In genomic region chr14:24156840-24157239, GRCh38 we compare ENCODE assay signal across 31 cellular contexts. TPM values are rescaled to one million over a fixed set of nuclear protein-coding genes. Genes with fewer than 3 reads are reported as not detected.
DNase-seq lines count a peak whose midpoint lies in the region; ATAC-seq and TF ChIP-seq lines count a peak whose summit lies in the region.
"Had no signal": no experiment of that assay in that cellular context is flagged by ENCODE, and none has a peak within 500 bp of the region (broad histone marks: within the 10 kb centered on the region; RNA-seq: fewer than 3 reads in every experiment).

No MANE protein-coding gene starts in this region.

- peaks cover 15% of the 10 kb centered on the region for H3K4me1 Mint-ChIP-seq in T-helper 2 cell treated with Interferon-gamma antibody and Interleukin-4, amounts not matched to agents 5 μg/mL and 100 μg/mL, for 36 hours (ENCODE audit: low read depth)
- H3K4me1 Mint-ChIP-seq in CD4-positive, CD25-positive, alpha-beta regulatory T cell: peaks cover 4 to 38% (median 12%) of the 10 kb centered on the region in 4 donors
- peaks cover 21% of the 10 kb centered on the region for H3K4me1 Mint-ChIP-seq in activated T-helper 1 cell treated with anti-CD3 and anti-CD28 coated beads, Interleukin-12 subunit alpha, Interleukin-12 subunit beta, Interleukin-2, Interleukin-4 antibody, amounts not matched to agents 30 ng/mL and 10 ng/mL and 1 ng/mL, durations not matched to agents 14 hours and 24 hours and 36 hours (ENCODE audit: low read depth)
- peaks cover 4% of the 10 kb centered on the region for H3K4me1 Mint-ChIP-seq in memory B cell
- peaks cover 11% of the 10 kb centered on the region for H3K4me1 Mint-ChIP-seq in osteocyte (ENCODE audit: unreplicated experiment)

- H3K4me1 ChIP-seq in CD4-positive, CD25-positive, alpha-beta regulatory T cell (ENCODE audit: control insufficient read depth, insufficient read depth, low read length, poor library complexity, severe bottlenecking): peaks cover 16% of the 10 kb centered on the region

- H3K36me3 Mint-ChIP-seq in T-helper 2 cell treated with Interferon-gamma antibody and Interleukin-4, amounts not matched to agents 5 μg/mL and 100 μg/mL, for 36 hours (ENCODE audit: low read depth): peaks cover 70% of the 10 kb centered on the region
- peaks cover 31% of the 10 kb centered on the region for H3K36me3 Mint-ChIP-seq in CD4-positive, CD25-positive, alpha-beta regulatory T cell
- H3K36me3 Mint-ChIP-seq in activated T-helper 1 cell treated with anti-CD3 and anti-CD28 coated beads, Interleukin-12 subunit alpha, Interleukin-12 subunit beta, Interleukin-2, Interleukin-4 antibody, amounts not matched to agents 30 ng/mL and 10 ng/mL and 1 ng/mL, durations not matched to agents 14 hours and 24 hours and 36 hours (ENCODE audit: low read depth): peaks cover 48% of the 10 kb centered on the region
- H3K36me3 Mint-ChIP-seq in memory B cell (peaks cover 22% of the 10 kb centered on the region), osteocyte (ENCODE audit: unreplicated experiment) (peaks cover 25% of the 10 kb centered on the region)

- no peak for TF ChIP-seq CTCF in osteocyte (IDR thresholded peaks at IDR 0.05)

- ATAC-seq in CD4-positive, CD25-positive, alpha-beta regulatory T cell (ENCODE audit: low read depth in 2 of 2): no peak
- ATAC-seq in memory B cell (ENCODE audit: low read depth) (no peak), GM21576 (IDR thresholded peaks at IDR 0.05; ENCODE audit: unreplicated experiment) (no peak)
- ATAC-seq: gastrocnemius medialis; left colon; sciatic nerve; stimulated activated memory B cell treated with anti-CD40 and anti-IgM and Interleukin-4, amounts not matched to agents 10 μg/mL and 1 μg/mL and 100 μg/mL, for 72 hours had no signal

- no peaks in the 10 kb centered on the region for H3K27me3 ChIP-seq in CD4-positive, CD25-positive, alpha-beta regulatory T cell (ENCODE audit: control insufficient read depth, insufficient read depth, low read length)
- no peaks in the 10 kb centered on the region for H3K27me3 ChIP-seq in MG63
- H3K27me3 ChIP-seq: gastrocnemius medialis, hepatocyte, testis had no signal

- peak overlapping the region; percentile 47 for H3K27ac Mint-ChIP-seq in T-helper 2 cell treated with Interferon-gamma antibody and Interleukin-4, amounts not matched to agents 5 μg/mL and 100 μg/mL, for 36 hours
- H3K27ac Mint-ChIP-seq in CD4-positive, CD25-positive, alpha-beta regulatory T cell: peak overlapping the region in 2 of 3 donors; percentile 45 to 51
- peak overlapping the region; percentile 59 for H3K27ac Mint-ChIP-seq in activated T-helper 1 cell treated with anti-CD3 and anti-CD28 coated beads, Interleukin-12 subunit alpha, Interleukin-12 subunit beta, Interleukin-2, Interleukin-4 antibody, amounts not matched to agents 30 ng/mL and 10 ng/mL and 1 ng/mL, durations not matched to agents 14 hours and 24 hours and 36 hours
- H3K27ac Mint-ChIP-seq in memory B cell: peak overlapping the region; percentile 9
- no peak overlapping the region for H3K27ac Mint-ChIP-seq in osteocyte (ENCODE audit: unreplicated experiment)
- H3K27ac Mint-ChIP-seq: HFFc6, progenitor cell of endocrine pancreas had no signal

- H3K9me3 Mint-ChIP-seq in T-helper 2 cell treated with Interferon-gamma antibody and Interleukin-4, amounts not matched to agents 5 μg/mL and 100 μg/mL, for 36 hours: no peaks in the 10 kb centered on the region
- H3K9me3 Mint-ChIP-seq in CD4-positive, CD25-positive, alpha-beta regulatory T cell: no peaks in the 10 kb centered on the region
- H3K9me3 Mint-ChIP-seq in activated T-helper 1 cell treated with anti-CD3 and anti-CD28 coated beads, Interleukin-12 subunit alpha, Interleukin-12 subunit beta, Interleukin-2, Interleukin-4 antibody, amounts not matched to agents 30 ng/mL and 10 ng/mL and 1 ng/mL, durations not matched to agents 14 hours and 24 hours and 36 hours: no peaks in the 10 kb centered on the region
- H3K9me3 Mint-ChIP-seq in memory B cell (no peaks in the 10 kb centered on the region), osteocyte (ENCODE audit: unreplicated experiment) (no peaks in the 10 kb centered on the region)
- H3K9me3 Mint-ChIP-seq: CD8-positive, alpha-beta memory T cell; central memory CD8-positive, alpha-beta T cell; HFFc6; stimulated activated memory B cell treated with anti-CD40 and anti-IgM and Interleukin-4, amounts not matched to agents 10 μg/mL and 1 μg/mL and 100 μg/mL, for 72 hours had no signal

- no peak for DNase-seq in T-helper 2 cell treated with Interferon-gamma antibody and Interleukin-4, amounts not matched to agents 5 μg/mL and 100 μg/mL, for 36 hours (ENCODE audit: low spot score)
- DNase-seq in T-helper 2 cell (no peak), memory B cell (ENCODE audit: low spot score in 2 of 2) (no peak), MG63 (no peak), osteocyte (ENCODE audit: extremely low spot score, unreplicated experiment) (no peak)
- no peak for DNase-seq in CD4-positive, CD25-positive, alpha-beta regulatory T cell
- DNase-seq in activated T-helper 1 cell treated with anti-CD3 and anti-CD28 coated beads, Interleukin-12 subunit alpha, Interleukin-12 subunit beta, Interleukin-2, Interleukin-4 antibody, amounts not matched to agents 30 ng/mL and 10 ng/mL and 1 ng/mL, durations not matched to agents 14 hours and 24 hours and 36 hours (ENCODE audit: low spot score): no peak
- DNase-seq: 8988T; activated T-cell treated with anti-CD3 and anti-CD28 coated beads for 4 hours; CD8-positive, alpha-beta memory T cell; DMS 273 treated with DMSO at 0.1 percent for 48 hours; gastrocnemius medialis; GM23248; HFFc6; Karpas-422; left colon; mammary epithelial cell; NCI-H1436 treated with DMSO at 0.1 percent for 48 hours; NCI-H446 treated with DMSO at 0.1 percent for 48 hours; stimulated activated CD4-positive, alpha-beta T cell treated with anti-CD3 and anti-CD28 coated beads, Interleukin-4, amount 100 ng/mL, for 24 hours; T-helper 9 cell; testis had no signal

- no peak overlapping the region for H3K4me3 Mint-ChIP-seq in T-helper 2 cell treated with Interferon-gamma antibody and Interleukin-4, amounts not matched to agents 5 μg/mL and 100 μg/mL, for 36 hours
- H3K4me3 Mint-ChIP-seq in CD4-positive, CD25-positive, alpha-beta regulatory T cell: peak overlapping the region in 1 of 4 donors; percentile 50
- no peak overlapping the region for H3K4me3 Mint-ChIP-seq in activated T-helper 1 cell treated with anti-CD3 and anti-CD28 coated beads, Interleukin-12 subunit alpha, Interleukin-12 subunit beta, Interleukin-2, Interleukin-4 antibody, amounts not matched to agents 30 ng/mL and 10 ng/mL and 1 ng/mL, durations not matched to agents 14 hours and 24 hours and 36 hours
- no peak overlapping the region for H3K4me3 Mint-ChIP-seq in memory B cell
- H3K4me3 Mint-ChIP-seq in osteocyte (ENCODE audit: unreplicated experiment): no peak overlapping the region
- H3K4me3 Mint-ChIP-seq: central memory CD8-positive, alpha-beta T cell; HFFc6; stimulated activated memory B cell treated with anti-CD40 and anti-IgM and Interleukin-4, amounts not matched to agents 10 μg/mL and 1 μg/mL and 100 μg/mL, for 72 hours had no signal

- intact Hi-C loops in activated T-helper 1 cell treated with anti-CD3 and anti-CD28 coated beads, Interleukin-12 subunit alpha, Interleukin-12 subunit beta, Interleukin-2, Interleukin-4 antibody, amounts not matched to agents 30 ng/mL and 10 ng/mL and 1 ng/mL, durations not matched to agents 14 hours and 24 hours and 36 hours (cut with micrococcal nuclease): no loop called here

- H3K27me3 Mint-ChIP-seq in T-helper 2 cell treated with Interferon-gamma antibody and Interleukin-4, amounts not matched to agents 5 μg/mL and 100 μg/mL, for 36 hours (ENCODE audit: low read depth): peaks cover 2% of the 10 kb centered on the region
- H3K27me3 Mint-ChIP-seq in CD4-positive, CD25-positive, alpha-beta regulatory T cell: no peaks in the 10 kb centered on the region
- H3K27me3 Mint-ChIP-seq in activated T-helper 1 cell treated with anti-CD3 and anti-CD28 coated beads, Interleukin-12 subunit alpha, Interleukin-12 subunit beta, Interleukin-2, Interleukin-4 antibody, amounts not matched to agents 30 ng/mL and 10 ng/mL and 1 ng/mL, durations not matched to agents 14 hours and 24 hours and 36 hours (ENCODE audit: insufficient read depth): peaks cover 4% of the 10 kb centered on the region
- H3K27me3 Mint-ChIP-seq in memory B cell: no peaks in the 10 kb centered on the region
- no peaks in the 10 kb centered on the region for H3K27me3 Mint-ChIP-seq in osteocyte (ENCODE audit: unreplicated experiment)
- H3K27me3 Mint-ChIP-seq: central memory CD8-positive, alpha-beta T cell; progenitor cell of endocrine pancreas; stimulated activated memory B cell treated with anti-CD40 and anti-IgM and Interleukin-4, amounts not matched to agents 10 μg/mL and 1 μg/mL and 100 μg/mL, for 72 hours had no signal

- H3K4me3 ChIP-seq in CD4-positive, CD25-positive, alpha-beta regulatory T cell (ENCODE audit: low read depth, low read length): no peak overlapping the region
- H3K4me3 ChIP-seq in MG63: no peak overlapping the region
- H3K4me3 ChIP-seq: gastrocnemius medialis, GM23248, hepatocyte, SK-N-MC, testis had no signal

- H3K27ac ChIP-seq in CD4-positive, CD25-positive, alpha-beta regulatory T cell (ENCODE audit: insufficient read depth, low read length, poor library complexity, severe bottlenecking): no peak overlapping the region
- H3K27ac ChIP-seq: GM23248, hepatocyte, HL-60, SK-N-MC, testis, VCaP had no signal

- H3K9me3 ChIP-seq in CD4-positive, CD25-positive, alpha-beta regulatory T cell (ENCODE audit: control insufficient read depth in 2 of 2, low read length in 2 of 2): no peaks in the 10 kb centered on the region
- H3K9me3 ChIP-seq in MG63: no peaks in the 10 kb centered on the region
- H3K9me3 ChIP-seq: gastrocnemius medialis, testis had no signal

- peaks cover 52% of the 10 kb centered on the region for H3K36me3 ChIP-seq in CD4-positive, CD25-positive, alpha-beta regulatory T cell (ENCODE audit: control insufficient read depth, insufficient read depth, low read length)
- H3K36me3 ChIP-seq in MG63: peaks cover 23% of the 10 kb centered on the region

RNA-seq across cellular contexts. Expression of gene IRF9, which starts 4.2 kb away (rescaled TPM):
- 369 TPM for total RNA-seq in CD4-positive, CD25-positive, alpha-beta regulatory T cell
- 100 to 1,000 TPM; 105 to 157 (median 119) TPM for polyA plus RNA-seq in CD4-positive, CD25-positive, alpha-beta regulatory T cell
- total RNA-seq in activated T-helper 1 cell treated with anti-CD3 and anti-CD28 coated beads, Interleukin-12 subunit alpha, Interleukin-12 subunit beta, Interleukin-2, Interleukin-4 antibody, amounts not matched to agents 30 ng/mL and 10 ng/mL and 1 ng/mL, durations not matched to agents 14 hours and 24 hours and 36 hours: 130 and 152 TPM in 2 replicates
- total RNA-seq in MG63 (2014; rRNA removed; shearing (Covaris generic); ENCODE audit: low replicate concordance): 15.8 and 26.4 TPM in 2 replicates
- 58.9 and 62.5 TPM in 2 replicates for total RNA-seq in osteocyte

RNA-seq across cellular contexts. Expression of gene RNF31, which starts 9.5 kb away (rescaled TPM):
- 82.4 TPM for total RNA-seq in CD4-positive, CD25-positive, alpha-beta regulatory T cell
- polyA plus RNA-seq in CD4-positive, CD25-positive, alpha-beta regulatory T cell: 10 to 100 TPM; 35.9 to 55.9 (median 41.1) TPM
- 115 and 129 TPM in 2 replicates for total RNA-seq in activated T-helper 1 cell treated with anti-CD3 and anti-CD28 coated beads, Interleukin-12 subunit alpha, Interleukin-12 subunit beta, Interleukin-2, Interleukin-4 antibody, amounts not matched to agents 30 ng/mL and 10 ng/mL and 1 ng/mL, durations not matched to agents 14 hours and 24 hours and 36 hours
- total RNA-seq in MG63 (2014; rRNA removed; shearing (Covaris generic); ENCODE audit: low replicate concordance): 39.6 and 52.1 TPM in 2 replicates
- total RNA-seq in osteocyte: 65.9 and 66.5 TPM in 2 replicates

RNA-seq across cellular contexts. Expression of gene PSME2, which starts 10.4 kb away (rescaled TPM):
- 167 TPM for total RNA-seq in CD4-positive, CD25-positive, alpha-beta regulatory T cell
- 100 to 1,000 TPM; 346 to 603 (median 466) TPM for polyA plus RNA-seq in CD4-positive, CD25-positive, alpha-beta regulatory T cell
- total RNA-seq in activated T-helper 1 cell treated with anti-CD3 and anti-CD28 coated beads, Interleukin-12 subunit alpha, Interleukin-12 subunit beta, Interleukin-2, Interleukin-4 antibody, amounts not matched to agents 30 ng/mL and 10 ng/mL and 1 ng/mL, durations not matched to agents 14 hours and 24 hours and 36 hours: 575 and 588 TPM in 2 replicates
- total RNA-seq in MG63 (2014; rRNA removed; shearing (Covaris generic); ENCODE audit: low replicate concordance): 84.9 and 111 TPM in 2 replicates
- 86.2 and 91.8 TPM in 2 replicates for total RNA-seq in osteocyte

RNA-seq across cellular contexts. Expression of gene REC8, which starts 15.0 kb away (rescaled TPM):
- total RNA-seq in CD4-positive, CD25-positive, alpha-beta regulatory T cell: 145 TPM
- 10 to 100 TPM in 3 of 4 donors, 1 to 10 TPM in 1; 9.7 to 16.1 (median 12.0) TPM for polyA plus RNA-seq in CD4-positive, CD25-positive, alpha-beta regulatory T cell
- total RNA-seq in activated T-helper 1 cell treated with anti-CD3 and anti-CD28 coated beads, Interleukin-12 subunit alpha, Interleukin-12 subunit beta, Interleukin-2, Interleukin-4 antibody, amounts not matched to agents 30 ng/mL and 10 ng/mL and 1 ng/mL, durations not matched to agents 14 hours and 24 hours and 36 hours: 27.8 and 28.9 TPM in 2 replicates
- 0.66 and 2.1 TPM in 2 replicates for total RNA-seq in MG63 (2014; rRNA removed; shearing (Covaris generic); ENCODE audit: low replicate concordance)
- total RNA-seq in osteocyte: 8.1 and 11.5 TPM in 2 replicates

RNA-seq across cellular contexts. Expression of gene EMC9, which starts 15.4 kb away (rescaled TPM):
- total RNA-seq in CD4-positive, CD25-positive, alpha-beta regulatory T cell: 11.7 TPM
- polyA plus RNA-seq in CD4-positive, CD25-positive, alpha-beta regulatory T cell: 10 to 100 TPM; 10.7 to 22.5 (median 13.4) TPM
- total RNA-seq in activated T-helper 1 cell treated with anti-CD3 and anti-CD28 coated beads, Interleukin-12 subunit alpha, Interleukin-12 subunit beta, Interleukin-2, Interleukin-4 antibody, amounts not matched to agents 30 ng/mL and 10 ng/mL and 1 ng/mL, durations not matched to agents 14 hours and 24 hours and 36 hours: 22.9 and 28.3 TPM in 2 replicates
- total RNA-seq in MG63 (2014; rRNA removed; shearing (Covaris generic); ENCODE audit: low replicate concordance): 7.2 and 15.7 TPM in 2 replicates
- 13.6 and 15.6 TPM in 2 replicates for total RNA-seq in osteocyte
